13 cellular contexts compared by ENCODE assay signal in genomic region chr19:3006075-3006767, GRCh38. TPM values are rescaled to one million over a fixed set of nuclear protein-coding genes. Genes with fewer than 3 reads are reported as not detected.
DNase-seq lines count a peak whose midpoint lies in the region; ATAC-seq and TF ChIP-seq lines count a peak whose summit lies in the region.
"Had no signal": no experiment of that assay in that cellular context is flagged by ENCODE, and none has a peak within 500 bp of the region (broad histone marks: within the 10 kb centered on the region; RNA-seq: fewer than 3 reads in every experiment).

No MANE protein-coding gene starts in this region.

- peak; percentile 9 for DNase-seq in NK-92 treated with Interleukin-12 subunit alpha and Interleukin-12 subunit beta, amount 100 ng/mL, for 24 hours (lab: John Stamatoyannopoulos, UW)
- no peak for DNase-seq in NK-92 (lab: John Stamatoyannopoulos, UW; ENCODE audit: unreplicated experiment)
- DNase-seq in GM12865 (ENCODE audit: low read depth): peak; percentile 41
- peak; percentile 96 for DNase-seq in WTC11 (ENCODE audit: low spot score)
- peak; percentile 60 for DNase-seq in mesendoderm
- no peak for DNase-seq in SW 1271 (lab: John Stamatoyannopoulos, UW)
- DNase-seq in G401 (ENCODE audit: low spot score): no peak
- DNase-seq: left cardiac atrium, SHP77 had no signal

- H3K27me3 ChIP-seq in mesendoderm (ENCODE audit: insufficient read depth, low read length, poor library complexity): no peaks in the 10 kb centered on the region

- H3K4me1 ChIP-seq in mesendoderm (ENCODE audit: control insufficient read depth, low read depth, low read length): no peaks in the 10 kb centered on the region

- no peak overlapping the region for H4K5ac ChIP-seq in mesendoderm (ENCODE audit: low read length)

- no peak overlapping the region for H3K4me2 ChIP-seq in mesendoderm (ENCODE audit: low read length)

- no peak overlapping the region for H2BK5ac ChIP-seq in mesendoderm (ENCODE audit: low read length)

- no peaks in the 10 kb centered on the region for H3K9me3 Mint-ChIP-seq in WTC11
- H3K9me3 Mint-ChIP-seq: activated T-helper 1 cell treated with anti-CD3 and anti-CD28 coated beads, Interleukin-12 subunit alpha, Interleukin-12 subunit beta, Interleukin-2, Interleukin-4 antibody, amounts not matched to agents 30 ng/mL and 10 ng/mL and 1 ng/mL, durations not matched to agents 14 hours and 24 hours and 36 hours had no signal

- no peaks in the 10 kb centered on the region for H3K36me3 ChIP-seq in mesendoderm (ENCODE audit: control insufficient read depth, insufficient read depth, low read length)

- H3K27me3 Mint-ChIP-seq in WTC11 (ENCODE audit: low read depth): no peaks in the 10 kb centered on the region

- WGBS in mesendoderm (ENCODE audit: extremely low coverage, insufficient coverage, low lambda C conversion rate): no CpG with 5 or more reads among the region's 37 CpGs

- H2BK15ac ChIP-seq in mesendoderm (replicated peaks; ENCODE audit: low read depth): no peak overlapping the region

- H3K56ac ChIP-seq in mesendoderm (ENCODE audit: low read length): no peak overlapping the region

- POLR2A ChIA-PET in WTC11 (lab: Charles Lee): interaction anchor here (0.7 kb wide), 1 partner anchor 19 kb away, joined by 5 read pairs; no protein-coding TSS in a partner anchor

- no peak overlapping the region for H3K27ac ChIP-seq in mesendoderm (ENCODE audit: low read depth, low read length)
- H3K27ac ChIP-seq: skin epidermis had no signal

- H3K4me1 Mint-ChIP-seq in WTC11: no peaks in the 10 kb centered on the region

- H3K36me3 Mint-ChIP-seq in WTC11: peaks cover 2% of the 10 kb centered on the region; the same call in 1 of the 2 replicates

- TF ChIP-seq CTCF in GM12865 (IDR thresholded peaks at IDR 0.05; ENCODE audit: insufficient read depth, low read depth, low read length, missing control alignments) (no peak), WTC11 (IDR thresholded peaks at IDR 0.05) (no peak)

- no peak overlapping the region for H3K4me3 Mint-ChIP-seq in WTC11
- H3K4me3 Mint-ChIP-seq: activated T-helper 1 cell treated with anti-CD3 and anti-CD28 coated beads, Interleukin-12 subunit alpha, Interleukin-12 subunit beta, Interleukin-2, Interleukin-4 antibody, amounts not matched to agents 30 ng/mL and 10 ng/mL and 1 ng/mL, durations not matched to agents 14 hours and 24 hours and 36 hours; brain had no signal

- no peak overlapping the region for H3K27ac Mint-ChIP-seq in WTC11
- H3K27ac Mint-ChIP-seq: activated T-helper 1 cell treated with anti-CD3 and anti-CD28 coated beads, Interleukin-12 subunit alpha, Interleukin-12 subunit beta, Interleukin-2, Interleukin-4 antibody, amounts not matched to agents 30 ng/mL and 10 ng/mL and 1 ng/mL, durations not matched to agents 14 hours and 24 hours and 36 hours; brain had no signal

- no peak overlapping the region for H3K23ac ChIP-seq in mesendoderm (ENCODE audit: low read length)

- no peak overlapping the region for H2AK5ac ChIP-seq in mesendoderm (ENCODE audit: low read length)

- H3K4me3 ChIP-seq in GM12865 (ENCODE audit: low read depth, low read length) (no peak overlapping the region), mesendoderm (ENCODE audit: low read length) (no peak overlapping the region)
- H3K4me3 ChIP-seq: skin epidermis had no signal

- no peak overlapping the region for H2BK120ac ChIP-seq in mesendoderm (ENCODE audit: low read depth, low read length)

- H3K79me2 ChIP-seq in mesendoderm (ENCODE audit: control insufficient read depth, insufficient read depth, low read length): no peaks in the 10 kb centered on the region

- no peak overlapping the region for H3K18ac ChIP-seq in mesendoderm (ENCODE audit: low read length)

- H4K8ac ChIP-seq in mesendoderm (ENCODE audit: low read depth, low read length): no peak overlapping the region

- no peak overlapping the region for H3K4ac ChIP-seq in mesendoderm (ENCODE audit: low read depth, low read length)

- no peak overlapping the region for H3K9ac ChIP-seq in mesendoderm (ENCODE audit: low read length)

- peak; percentile 95 for ATAC-seq in WTC11
- ATAC-seq in GM21367 (IDR thresholded peaks at IDR 0.05; ENCODE audit: unreplicated experiment): no peak

- H3K79me1 ChIP-seq in mesendoderm (ENCODE audit: low read length): no peaks in the 10 kb centered on the region

- CTCF ChIA-PET in WTC11 (lab: Charles Lee): interaction anchor here (0.5 to 2.0 kb wide), 12 partner anchors 19 to 194 kb away, joined by 3 to 12 read pairs (median 4); no protein-coding TSS in a partner anchor

- in situ Hi-C loops in G401 (cut with HindIII; ENCODE audit: low sequenced_read_pairs): no loop called here

TF ChIP-seq in WTC11, 78 proteins besides CTCF, POLR2A, EP300 and RAD21:
- peak; percentile 58; the same call in 1 of the 2 replicates for TF ChIP-seq USF1 (CRISPR knock-in tag; IDR thresholded peaks at IDR 0.05)
- peak; percentile 96 for TF ChIP-seq ZNF121 (CRISPR knock-in tag; IDR thresholded peaks at IDR 0.05)
- TF ChIP-seq RELA (CRISPR knock-in tag; IDR thresholded peaks at IDR 0.05; ENCODE audit: borderline replicate concordance): no peak
- no peak for TF ChIP-seq GTF2I (CRISPR knock-in tag; conservative IDR thresholded peaks at IDR 0.05)
- no peak for TF ChIP-seq E2F4 (CRISPR knock-in tag; IDR thresholded peaks at IDR 0.05; ENCODE audit: borderline replicate concordance, low read depth)
- no peak for TF ChIP-seq E2F1 (CRISPR knock-in tag; IDR thresholded peaks at IDR 0.05)
- TF ChIP-seq SMAD4 (CRISPR knock-in tag; IDR thresholded peaks at IDR 0.05): no peak
- peak; percentile 72 for TF ChIP-seq USF2 (CRISPR knock-in tag; IDR thresholded peaks at IDR 0.05)
- no peak for TF ChIP-seq NR2C2 (CRISPR knock-in tag; IDR thresholded peaks at IDR 0.05)

RNA-seq across cellular contexts. Expression of gene TLE2, which starts 22.9 kb away (rescaled TPM):
- 13.1 to 20.0 TPM (median 15.8 TPM) in 3 replicates for total RNA-seq in WTC11 (2021)
- polyA plus RNA-seq in mesendoderm (2013, experiment 1 of 2): 1.7 TPM
- polyA plus RNA-seq in mesendoderm (2013, experiment 2 of 2): 1.8 TPM
- total RNA-seq in G401 (2014; rRNA removed; shearing (Covaris generic)): 10.2 and 11.7 TPM in 2 replicates

RNA-seq across cellular contexts. Expression of gene TLE6, which starts 28.9 kb away (rescaled TPM):
- 2.5 to 3.3 TPM (median 3.1 TPM) in 3 replicates for total RNA-seq in WTC11 (2021)
- not detected for polyA plus RNA-seq in mesendoderm (2013, experiment 1 of 2)
- 0.15 TPM for polyA plus RNA-seq in mesendoderm (2013, experiment 2 of 2)
- total RNA-seq in G401 (2014; rRNA removed; shearing (Covaris generic)): 2.7 and 10.4 TPM in 2 replicates

RNA-seq across cellular contexts. Expression of gene TLE5, which starts 56.1 kb away (rescaled TPM):
- total RNA-seq in WTC11 (2021): 233 to 249 TPM (median 246 TPM) in 3 replicates
- 69.9 TPM for polyA plus RNA-seq in mesendoderm (2013, experiment 1 of 2)
- polyA plus RNA-seq in mesendoderm (2013, experiment 2 of 2): 71.4 TPM
- 292 and 378 TPM in 2 replicates for total RNA-seq in G401 (2014; rRNA removed; shearing (Covaris generic))

Comparison
In these comparisons a context has a peak if more than half of its experiments do, and no peak if none do; other contexts are left out.
1. DNase-seq: peak in NK-92 treated with Interleukin-12 subunit alpha and Interleukin-12 subunit beta, amount 100 ng/mL, for 24 hours (single experiment), GM12865 (single experiment), WTC11 (single experiment) and mesendoderm (single experiment); none in NK-92 (single experiment), SW 1271 (0 of 2) and G401 (single experiment).